In the genomic region with DNA sequence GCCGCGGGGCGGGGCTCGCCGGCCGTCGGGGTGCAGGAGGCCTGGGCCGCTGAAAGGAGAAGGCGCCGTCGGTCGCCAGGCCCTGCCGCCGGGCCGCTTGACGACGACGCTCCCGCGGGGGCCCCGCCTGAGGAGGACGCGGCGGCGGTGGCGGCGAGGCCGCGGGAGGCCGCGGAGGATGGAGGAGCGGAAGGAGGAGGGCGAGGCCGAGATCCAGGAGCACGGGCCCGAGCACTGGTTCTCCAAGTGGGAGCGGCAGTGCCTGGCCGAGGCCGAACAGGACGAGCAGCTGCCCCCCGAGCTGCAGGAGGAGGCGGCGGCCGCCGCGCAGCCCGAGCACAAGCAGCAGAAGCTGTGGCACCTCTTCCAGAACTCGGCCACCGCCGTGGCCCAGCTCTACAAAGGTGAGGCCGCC, we compare ENCODE assay signal across 8 cellular contexts. TPM values are rescaled to one million over a fixed set of nuclear protein-coding genes. Genes with fewer than 3 reads are reported as not detected.
DNase-seq lines count a peak whose midpoint lies in the region; ATAC-seq and TF ChIP-seq lines count a peak whose summit lies in the region.

No MANE protein-coding gene starts in this region.

- H3K9me3 ChIP-seq in SK-N-SH: no peaks in the 10 kb centered on the region
- no peaks in the 10 kb centered on the region for H3K9me3 ChIP-seq in breast epithelium

- H3K36me3 ChIP-seq in SK-N-SH (replicated peaks in 1 of 2; ENCODE audit: control insufficient read depth in 1 of 2, insufficient read depth in 2 of 2, low read length in 1 of 2) (peaks cover 26 to 38% of the 10 kb centered on the region in 2 experiments), breast epithelium (no peaks in the 10 kb centered on the region)

- H3K79me2 ChIP-seq in SK-N-SH (ENCODE audit: insufficient read depth): peaks cover 54% of the 10 kb centered on the region

- H3K4me1 ChIP-seq in SK-N-SH (ENCODE audit: control insufficient read depth in 1 of 2, insufficient read depth in 2 of 2, low read depth in 1 of 2, low read length in 1 of 2) (peaks cover 9 to 21% of the 10 kb centered on the region in 2 experiments; a peak in 2 of 4 replicates), breast epithelium (peaks cover 0 to 10% of the 10 kb centered on the region in 2 donors)

- H3K27me3 ChIP-seq in SK-N-SH (ENCODE audit: insufficient read depth) (no peaks in the 10 kb centered on the region), breast epithelium (no peaks in the 10 kb centered on the region)

- peaks cover 43% of the 10 kb centered on the region for H4K20me1 ChIP-seq in SK-N-SH (ENCODE audit: insufficient read depth)

- DNase-seq in SK-N-SH (no peak), T follicular helper cell (ENCODE audit: low read depth) (peak; percentile 26), breast epithelium (ENCODE audit: low spot score in 2 of 2) (peak in 1 of 2 donors; percentile 55), left lobe of liver (ENCODE audit: low spot score) (peak; percentile 62), NCI-H524 treated with DMSO at 0.1 percent for 48 hours (lab: John Stamatoyannopoulos, UW) (no peak)
- peak; percentile 26 to 28 for DNase-seq in stimulated activated CD8-positive, alpha-beta memory T cell treated with anti-CD3 and anti-CD28 coated beads, Interleukin-2, amount 100 ng/mL, for 48 hours (ENCODE audit: low read depth in 2 of 2)

- no peak overlapping the region for H2AFZ ChIP-seq in SK-N-SH (ENCODE audit: low read depth)

- intact Hi-C loops in breast epithelium (cut with DNase I; ENCODE audit: low total_unique reads): no loop called here

- no peaks in the 10 kb centered on the region for H3K9me2 ChIP-seq in SK-N-SH

- TF ChIP-seq CTCF in SK-N-SH (IDR thresholded peaks at IDR 0.05) (no peak), breast epithelium (IDR thresholded peaks at IDR 0.05) (no peak)

- 0 out of 4 replicates have a peak, but pooled peaks of 1 of the 2 experiments have one; percentile 2 for TF ChIP-seq EP300 in SK-N-SH (IDR thresholded peaks at IDR 0.05; ENCODE audit: borderline replicate concordance in 1 of 2, low read depth in 1 of 2, low read length in 1 of 2)

- ATAC-seq in SK-N-SH treated with all-trans-retinoic acid at 6 μM for 48 hours (no peak), HG02981 (IDR thresholded peaks at IDR 0.05; ENCODE audit: unreplicated experiment) (peak; percentile 12), left lobe of liver (peak; percentile 10)

- H3K9ac ChIP-seq in SK-N-SH: peak overlapping the region; percentile 93

- peak overlapping the region; percentile 93 to 98 for H3K4me3 ChIP-seq in SK-N-SH (ENCODE audit: low read depth in 2 of 2, low read length in 1 of 2)
- H3K4me3 ChIP-seq in breast epithelium: peak overlapping the region; percentile 82 to 99 (median 88)

- H3K4me2 ChIP-seq in SK-N-SH: peak overlapping the region; percentile 81; the same call in 1 of the 2 replicates

- 2% methylated on average over 9 of the region's 51 CpGs for WGBS in SK-N-SH (ENCODE audit: low lambda C conversion rate)

- no peak for TF ChIP-seq POLR2A in breast epithelium (IDR thresholded peaks at IDR 0.05)

- H3K27ac ChIP-seq in SK-N-SH (ENCODE audit: low read depth in 2 of 2, low read length in 1 of 2) (peak overlapping the region; percentile 76 to 90), breast epithelium (peak overlapping the region; percentile 97 to 99)

- POLR2A ChIA-PET in SK-N-SH (lab: Yijun Ruan, JAX): interaction anchor here (1.1 to 2.2 kb wide), 3 partner anchors 10 to 223 kb away, joined by 3 to 9 read pairs (median 8); a partner anchor contains a TSS

- CTCF ChIA-PET in SK-N-SH (lab: Yijun Ruan, JAX): interaction anchor here (0.9 to 1.8 kb wide), 10 partner anchors 9 to 426 kb away, joined by 3 to 6 read pairs (median 3); no protein-coding TSS in a partner anchor

- H3F3A ChIP-seq in SK-N-SH (replicated peaks; ENCODE audit: insufficient read depth): no peaks in the 10 kb centered on the region

- TF ChIP-seq RAD21 in SK-N-SH (IDR thresholded peaks at IDR 0.05; ENCODE audit: low read length): no peak

TF ChIP-seq in SK-N-SH, 30 proteins besides CTCF, POLR2A, EP300 and RAD21 (continues in another document):
- TF ChIP-seq MEF2A (IDR thresholded peaks at IDR 0.05; ENCODE audit: borderline replicate concordance, low read depth): no peak
- TF ChIP-seq, protein P1, sequence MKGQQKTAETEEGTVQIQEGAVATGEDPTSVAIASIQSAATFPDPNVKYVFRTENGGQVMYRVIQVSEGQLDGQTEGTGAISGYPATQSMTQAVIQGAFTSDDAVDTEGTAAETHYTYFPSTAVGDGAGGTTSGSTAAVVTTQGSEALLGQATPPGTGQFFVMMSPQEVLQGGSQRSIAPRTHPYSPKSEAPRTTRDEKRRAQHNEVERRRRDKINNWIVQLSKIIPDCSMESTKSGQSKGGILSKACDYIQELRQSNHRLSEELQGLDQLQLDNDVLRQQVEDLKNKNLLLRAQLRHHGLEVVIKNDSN (IDR thresholded peaks at IDR 0.05; ENCODE audit: borderline replicate concordance, low read depth): no peak
- TF ChIP-seq, protein P2, sequence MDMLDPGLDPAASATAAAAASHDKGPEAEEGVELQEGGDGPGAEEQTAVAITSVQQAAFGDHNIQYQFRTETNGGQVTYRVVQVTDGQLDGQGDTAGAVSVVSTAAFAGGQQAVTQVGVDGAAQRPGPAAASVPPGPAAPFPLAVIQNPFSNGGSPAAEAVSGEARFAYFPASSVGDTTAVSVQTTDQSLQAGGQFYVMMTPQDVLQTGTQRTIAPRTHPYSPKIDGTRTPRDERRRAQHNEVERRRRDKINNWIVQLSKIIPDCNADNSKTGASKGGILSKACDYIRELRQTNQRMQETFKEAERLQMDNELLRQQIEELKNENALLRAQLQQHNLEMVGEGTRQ (IDR thresholded peaks at IDR 0.05; ENCODE audit: borderline replicate concordance, low read depth, low read length): no peak

TF ChIP-seq in SK-N-SH treated with all-trans-retinoic acid at 6 μM for 48 hours, 23 proteins besides CTCF, POLR2A, EP300 and RAD21:
- TF ChIP-seq BACH2 (CRISPR knock-in tag; IDR thresholded peaks at IDR 0.05; ENCODE audit: borderline replicate concordance) (no peak), ZNF8 (CRISPR knock-in tag; IDR thresholded peaks at IDR 0.05) (no peak), CSDC2 (CRISPR knock-in tag; IDR thresholded peaks at IDR 0.05) (no peak), ZC3H10 (CRISPR knock-in tag; IDR thresholded peaks at IDR 0.05) (no peak), ISL1 (CRISPR knock-in tag; IDR thresholded peaks at IDR 0.05) (no peak), TOX (CRISPR knock-in tag; IDR thresholded peaks at IDR 0.05; ENCODE audit: borderline replicate concordance) (no peak), ZFP30 (CRISPR knock-in tag; IDR thresholded peaks at IDR 0.05) (no peak), GLIS3 (CRISPR knock-in tag; IDR thresholded peaks at IDR 0.05) (no peak), PPARA (CRISPR knock-in tag; IDR thresholded peaks at IDR 0.05; ENCODE audit: borderline replicate concordance) (no peak), ARNTL (CRISPR knock-in tag; IDR thresholded peaks at IDR 0.05; ENCODE audit: borderline replicate concordance, low read depth) (no peak), RARB (CRISPR knock-in tag; IDR thresholded peaks at IDR 0.05) (no peak), OSR1 (CRISPR knock-in tag; IDR thresholded peaks at IDR 0.05) (no peak), ZNF565 (CRISPR knock-in tag; conservative IDR thresholded peaks at IDR 0.05; ENCODE audit: low read depth) (no peak), SNAI2 (CRISPR knock-in tag; IDR thresholded peaks at IDR 0.05) (no peak), TCF4 (CRISPR knock-in tag; IDR thresholded peaks at IDR 0.05; ENCODE audit: borderline replicate concordance) (no peak), ESRRG (CRISPR knock-in tag; IDR thresholded peaks at IDR 0.05) (no peak)
- TF ChIP-seq, protein P3, sequence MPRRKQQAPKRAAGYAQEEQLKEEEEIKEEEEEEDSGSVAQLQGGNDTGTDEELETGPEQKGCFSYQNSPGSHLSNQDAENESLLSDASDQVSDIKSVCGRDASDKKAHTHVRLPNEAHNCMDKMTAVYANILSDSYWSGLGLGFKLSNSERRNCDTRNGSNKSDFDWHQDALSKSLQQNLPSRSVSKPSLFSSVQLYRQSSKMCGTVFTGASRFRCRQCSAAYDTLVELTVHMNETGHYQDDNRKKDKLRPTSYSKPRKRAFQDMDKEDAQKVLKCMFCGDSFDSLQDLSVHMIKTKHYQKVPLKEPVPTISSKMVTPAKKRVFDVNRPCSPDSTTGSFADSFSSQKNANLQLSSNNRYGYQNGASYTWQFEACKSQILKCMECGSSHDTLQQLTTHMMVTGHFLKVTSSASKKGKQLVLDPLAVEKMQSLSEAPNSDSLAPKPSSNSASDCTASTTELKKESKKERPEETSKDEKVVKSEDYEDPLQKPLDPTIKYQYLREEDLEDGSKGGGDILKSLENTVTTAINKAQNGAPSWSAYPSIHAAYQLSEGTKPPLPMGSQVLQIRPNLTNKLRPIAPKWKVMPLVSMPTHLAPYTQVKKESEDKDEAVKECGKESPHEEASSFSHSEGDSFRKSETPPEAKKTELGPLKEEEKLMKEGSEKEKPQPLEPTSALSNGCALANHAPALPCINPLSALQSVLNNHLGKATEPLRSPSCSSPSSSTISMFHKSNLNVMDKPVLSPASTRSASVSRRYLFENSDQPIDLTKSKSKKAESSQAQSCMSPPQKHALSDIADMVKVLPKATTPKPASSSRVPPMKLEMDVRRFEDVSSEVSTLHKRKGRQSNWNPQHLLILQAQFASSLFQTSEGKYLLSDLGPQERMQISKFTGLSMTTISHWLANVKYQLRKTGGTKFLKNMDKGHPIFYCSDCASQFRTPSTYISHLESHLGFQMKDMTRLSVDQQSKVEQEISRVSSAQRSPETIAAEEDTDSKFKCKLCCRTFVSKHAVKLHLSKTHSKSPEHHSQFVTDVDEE (CRISPR knock-in tag; IDR thresholded peaks at IDR 0.05): no peak
TF ChIP-seq in SK-N-SH treated with all-trans-retinoic acid at 6 μM for 48 hours: peak in this region for 0.

RNA-seq across cellular contexts. Expression of a gene that starts 0.4 kb away (rescaled TPM):
- 7.0 and 8.6 TPM in 2 replicates for polyA plus RNA-seq in SK-N-SH (2012; rRNA removed)
- 9.4 and 11.4 TPM in 2 replicates for polyA plus RNA-seq in SK-N-SH (2012; cell fraction: cytosol; rRNA removed)
- 10.2 and 13.8 TPM in 2 replicates for polyA plus RNA-seq in SK-N-SH (2012; cell fraction: nucleus; rRNA removed)
- total RNA-seq in breast epithelium (10 to 100 TPM; 39.0 to 63.5 (median 50.1) TPM), left lobe of liver (30.3 TPM)

Comparison
In these comparisons a context has a peak if more than half of its experiments do, and no peak if none do; other contexts are left out.
1. DNase-seq: peak in T follicular helper cell (single experiment), left lobe of liver (single experiment) and stimulated activated CD8-positive, alpha-beta memory T cell treated with anti-CD3 and anti-CD28 coated beads, Interleukin-2, amount 100 ng/mL, for 48 hours (2 of 2); none in SK-N-SH (single experiment) and NCI-H524 treated with DMSO at 0.1 percent for 48 hours (single experiment).